8 cellular contexts compared by ENCODE assay signal in the genomic region with DNA sequence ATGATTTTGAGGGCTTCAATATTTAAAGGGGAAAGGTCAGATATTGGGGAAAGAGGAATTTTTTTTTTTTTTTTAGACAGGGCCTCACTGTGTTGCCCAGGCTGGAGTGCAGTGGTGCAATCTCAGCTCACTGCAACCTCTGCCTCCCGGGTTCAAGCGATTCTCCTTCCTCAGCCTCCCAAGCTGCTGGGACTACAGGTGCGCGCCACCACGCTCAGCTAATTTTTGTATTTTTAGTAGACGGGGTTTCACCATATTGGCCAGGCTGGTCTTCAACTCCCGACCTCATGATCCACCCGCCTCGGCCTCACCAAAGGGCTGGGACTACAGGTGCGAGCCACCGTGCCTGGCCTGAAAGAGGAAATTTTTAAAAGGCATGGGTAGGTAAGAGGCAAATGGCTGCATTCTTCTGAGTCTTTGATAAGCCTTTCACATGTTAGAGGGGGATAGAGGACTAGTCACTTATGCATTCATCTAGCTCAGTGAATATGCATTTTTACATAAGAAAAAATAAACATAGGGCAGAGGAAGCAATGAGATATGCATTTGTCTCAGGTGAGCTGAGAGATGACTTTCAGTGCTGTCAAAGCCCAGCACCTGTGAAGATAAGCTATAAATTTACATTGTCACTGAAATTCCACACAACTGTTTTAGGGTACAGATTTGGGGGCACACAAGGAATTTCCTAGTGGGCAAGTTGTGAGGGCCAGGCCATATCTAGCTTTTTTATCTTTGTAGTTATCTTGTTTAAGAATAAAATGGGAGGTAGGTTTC. TPM values are rescaled to one million over a fixed set of nuclear protein-coding genes. Genes with fewer than 3 reads are reported as not detected.
A peak's percentile ranks its signal among the peaks of the same experiment; 100 is the strongest.
DNase-seq lines count a peak whose midpoint lies in the region; ATAC-seq and TF ChIP-seq lines count a peak whose summit lies in the region.

No MANE protein-coding gene starts in this region.

- DNase-seq in GM23248 = no peak
- DNase-seq in WTC11 (ENCODE audit: low spot score) = no peak
- no peak for DNase-seq in heart right ventricle
- no peak for DNase-seq in skeletal muscle cell (ENCODE audit: low read depth)
- DNase-seq in left colon = no peak
- no peak for DNase-seq in HCEC 1CT
- no peak for DNase-seq in NCI-H2107 treated with DMSO at 0.1 percent for 48 hours (lab: John Stamatoyannopoulos, UW; ENCODE audit: unreplicated experiment)

- no peak for TF ChIP-seq CTCF in WTC11 (IDR thresholded peaks at IDR 0.05)
- no peak for TF ChIP-seq CTCF in heart right ventricle (IDR thresholded peaks at IDR 0.05)

- no peaks in the 10 kb centered on the region for H3K27me3 Mint-ChIP-seq in WTC11 (ENCODE audit: low read depth)

- H2AFZ ChIP-seq in GM23248 = peak overlapping the region; percentile 92

- WGBS in GM23248 (ENCODE audit: low coverage in 1 of 2, low lambda C conversion rate in 2 of 2, missing lambda C conversion rate in 2 of 2), 2 experiments = 97 to 98% methylated on average over 11 of the region's 11 CpGs
- WGBS in heart right ventricle, 2 donors = 94 to 98% methylated on average over 11 of the region's 11 CpGs

- H3K27me3 ChIP-seq in GM23248 (replicated peaks; ENCODE audit: insufficient read depth) = no peaks in the 10 kb centered on the region
- peaks cover 0 to 12% (median 0%) of the 10 kb centered on the region in 7 donors for H3K27me3 ChIP-seq in heart right ventricle

- ATAC-seq in WTC11 (no peak), heart right ventricle (no peak), left colon (no peak), HG03108 (IDR thresholded peaks at IDR 0.05; ENCODE audit: unreplicated experiment) (no peak)

- POLR2A ChIA-PET in WTC11 (lab: Charles Lee) = interaction anchor here (0.7 to 2.2 kb wide), 5 partner anchors 14 to 164 kb away, joined by 3 to 17 read pairs (median 6); a partner anchor contains a TSS

- H3F3A ChIP-seq in GM23248 (ENCODE audit: insufficient read depth) = no peaks in the 10 kb centered on the region

- H3K9me3 ChIP-seq in GM23248 (ENCODE audit: low read depth) (no peaks in the 10 kb centered on the region), heart right ventricle (no peaks in the 10 kb centered on the region)

- peak overlapping the region; percentile 97 for H3K27ac Mint-ChIP-seq in WTC11

- peak overlapping the region; percentile 92 for H3K4me3 Mint-ChIP-seq in WTC11

- no peaks in the 10 kb centered on the region for H3K9me2 ChIP-seq in GM23248 (ENCODE audit: insufficient read depth)

- intact Hi-C loops in heart right ventricle (cut with DNase I) (loop anchor here in 2 of 10 donors (5.0 kb wide), 1 partner anchor 71 kb away; no protein-coding TSS in a partner anchor), left colon (cut with DNase I, micrococcal nuclease) (loop anchor here in 1 of 2 donors (10.0 kb wide), 1 partner anchor 59 kb away; no protein-coding TSS in a partner anchor)

- H3K4me1 ChIP-seq in GM23248 (ENCODE audit: insufficient read depth) (peaks cover 5% of the 10 kb centered on the region; the same call in 1 of the 2 replicates), heart right ventricle (peaks cover 0 to 22% (median 17%) of the 10 kb centered on the region in 9 donors)

- peaks cover 4% of the 10 kb centered on the region for H3K9me3 Mint-ChIP-seq in WTC11

- peak overlapping the region; percentile 91 for H3K4me2 ChIP-seq in GM23248 (ENCODE audit: unreplicated experiment)

- no peaks in the 10 kb centered on the region for H3K36me3 Mint-ChIP-seq in WTC11

- H3K79me2 ChIP-seq in GM23248 (ENCODE audit: insufficient read depth) = no peaks in the 10 kb centered on the region

- peaks cover 10% of the 10 kb centered on the region for H3K4me1 Mint-ChIP-seq in WTC11

- in situ Hi-C loops in GM23248 (cut with MboI) = no loop called here

- CTCF ChIA-PET in WTC11 (lab: Charles Lee) = interaction anchor here (0.7 to 3.9 kb wide), 7 partner anchors 8 to 121 kb away, joined by 3 to 24 read pairs (median 7); no protein-coding TSS in a partner anchor

- no peaks in the 10 kb centered on the region for H4K20me1 ChIP-seq in GM23248 (ENCODE audit: insufficient read depth)

- peak overlapping the region; percentile 87 for H3K9ac ChIP-seq in GM23248

- H3K36me3 ChIP-seq in GM23248 (ENCODE audit: low read depth) = no peaks in the 10 kb centered on the region
- H3K36me3 ChIP-seq in heart right ventricle = peaks cover 0 to 5% (median 0%) of the 10 kb centered on the region in 9 donors

- H3K4me3 ChIP-seq in GM23248 (peak overlapping the region; percentile 83), heart right ventricle (peak overlapping the region; percentile 84 to 100 (median 93)), skeletal muscle cell (ENCODE audit: low read depth, low read length) (peak overlapping the region; percentile 92)

- H3K27ac ChIP-seq in GM23248 (no peak overlapping the region), heart right ventricle (peak overlapping the region in 7 of 10 donors; percentile 91 to 100 (median 96))

TF ChIP-seq in WTC11, 78 proteins besides CTCF, POLR2A, EP300 and RAD21:
- TF ChIP-seq TEAD1 (CRISPR knock-in tag; IDR thresholded peaks at IDR 0.05) (no peak), OVOL2 (CRISPR knock-in tag; IDR thresholded peaks at IDR 0.05; ENCODE audit: borderline replicate concordance) (no peak), NR1H2 (CRISPR knock-in tag; IDR thresholded peaks at IDR 0.05) (no peak), SMAD3 (CRISPR knock-in tag; IDR thresholded peaks at IDR 0.05; ENCODE audit: borderline replicate concordance) (no peak), TEAD4 (CRISPR knock-in tag; IDR thresholded peaks at IDR 0.05) (no peak), ZNF121 (CRISPR knock-in tag; IDR thresholded peaks at IDR 0.05) (no peak), GTF2I (CRISPR knock-in tag; conservative IDR thresholded peaks at IDR 0.05) (no peak), NFYB (CRISPR knock-in tag; conservative IDR thresholded peaks at IDR 0.05; ENCODE audit: low read depth) (no peak), FOXP1 (CRISPR knock-in tag; IDR thresholded peaks at IDR 0.05; ENCODE audit: borderline replicate concordance) (no peak)
- TF ChIP-seq, protein P1, sequence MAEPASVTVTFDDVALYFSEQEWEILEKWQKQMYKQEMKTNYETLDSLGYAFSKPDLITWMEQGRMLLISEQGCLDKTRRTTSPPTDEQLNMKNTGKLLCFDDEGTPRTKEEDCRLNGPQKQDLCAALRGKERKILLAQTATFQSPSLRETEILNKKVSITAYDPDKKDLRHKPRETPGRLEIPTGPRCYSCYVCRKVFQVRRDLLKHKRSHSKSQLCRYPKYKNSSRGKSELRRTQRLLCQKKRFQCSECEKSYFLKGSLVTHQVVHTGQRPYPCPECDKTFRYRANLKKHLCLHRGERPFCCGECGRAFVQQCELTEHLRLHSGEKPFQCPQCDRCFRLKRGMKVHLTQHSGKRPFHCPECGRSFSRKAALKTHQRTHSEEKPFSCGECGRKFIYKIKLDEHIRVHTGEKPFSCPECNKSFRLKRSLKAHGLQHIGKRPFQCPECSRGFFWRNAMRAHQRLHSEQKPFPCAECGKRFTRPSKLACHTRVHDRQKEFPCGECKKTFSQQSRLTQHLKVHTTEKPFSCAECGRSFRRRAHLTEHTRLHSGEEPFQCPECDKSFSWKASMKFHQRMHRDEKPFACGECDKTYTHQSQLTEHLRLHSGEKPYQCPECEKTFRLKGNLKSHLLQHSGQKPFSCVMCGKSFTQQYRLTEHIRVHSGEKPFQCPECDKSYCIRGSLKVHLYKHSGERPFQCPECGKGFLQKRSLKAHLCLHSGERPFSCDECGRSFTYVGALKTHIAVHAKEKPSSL (CRISPR knock-in tag; conservative IDR thresholded peaks at IDR 0.05) = no peak
- TF ChIP-seq, protein P2, sequence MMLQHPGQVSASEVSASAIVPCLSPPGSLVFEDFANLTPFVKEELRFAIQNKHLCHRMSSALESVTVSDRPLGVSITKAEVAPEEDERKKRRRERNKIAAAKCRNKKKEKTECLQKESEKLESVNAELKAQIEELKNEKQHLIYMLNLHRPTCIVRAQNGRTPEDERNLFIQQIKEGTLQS (CRISPR knock-in tag; conservative IDR thresholded peaks at IDR 0.05) = no peak
- TF ChIP-seq, protein P3, sequence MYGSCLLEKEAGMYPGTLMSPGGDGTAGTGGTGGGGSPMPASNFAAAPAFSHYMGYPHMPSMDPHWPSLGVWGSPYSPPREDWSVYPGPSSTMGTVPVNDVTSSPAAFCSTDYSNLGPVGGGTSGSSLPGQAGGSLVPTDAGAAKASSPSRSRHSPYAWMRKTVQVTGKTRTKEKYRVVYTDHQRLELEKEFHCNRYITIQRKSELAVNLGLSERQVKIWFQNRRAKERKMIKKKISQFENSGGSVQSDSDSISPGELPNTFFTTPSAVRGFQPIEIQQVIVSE (CRISPR knock-in tag; IDR thresholded peaks at IDR 0.05; ENCODE audit: borderline replicate concordance) = no peak
- TF ChIP-seq, protein P4, sequence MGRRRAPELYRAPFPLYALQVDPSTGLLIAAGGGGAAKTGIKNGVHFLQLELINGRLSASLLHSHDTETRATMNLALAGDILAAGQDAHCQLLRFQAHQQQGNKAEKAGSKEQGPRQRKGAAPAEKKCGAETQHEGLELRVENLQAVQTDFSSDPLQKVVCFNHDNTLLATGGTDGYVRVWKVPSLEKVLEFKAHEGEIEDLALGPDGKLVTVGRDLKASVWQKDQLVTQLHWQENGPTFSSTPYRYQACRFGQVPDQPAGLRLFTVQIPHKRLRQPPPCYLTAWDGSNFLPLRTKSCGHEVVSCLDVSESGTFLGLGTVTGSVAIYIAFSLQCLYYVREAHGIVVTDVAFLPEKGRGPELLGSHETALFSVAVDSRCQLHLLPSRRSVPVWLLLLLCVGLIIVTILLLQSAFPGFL (CRISPR knock-in tag; IDR thresholded peaks at IDR 0.05; ENCODE audit: borderline replicate concordance) = no peak

RNA-seq across cellular contexts. Expression of a gene that starts 1.1 kb away (rescaled TPM):
- total RNA-seq in GM23248 (2014; rRNA removed; shearing (Covaris generic)) = 6.1 and 6.8 TPM in 2 replicates
- polyA plus RNA-seq in GM23248 (2016; fragmentation: Nextera tagmentation; extraction: Ambion mirVana) = 2.2 and 2.6 TPM in 2 replicates
- total RNA-seq in WTC11 (2021) = 7.0 to 10.6 TPM (median 8.6 TPM) in 3 replicates
- total RNA-seq in heart right ventricle = 10 to 100 TPM in 2 of 10 donors, 1 to 10 TPM in 8; 6.5 to 12.6 (median 9.0) TPM
- 10 to 100 TPM in 1 of 2 donors, 1 to 10 TPM in 1; 6.3 to 15.4 TPM for polyA plus RNA-seq in heart right ventricle
- total RNA-seq in left colon = 10 to 100 TPM; 36.5 to 48.8 TPM

RNA-seq across cellular contexts. Expression of a gene that starts 14.4 kb away (rescaled TPM):
- 28.8 and 32.5 TPM in 2 replicates for total RNA-seq in GM23248 (2014; rRNA removed; shearing (Covaris generic))
- polyA plus RNA-seq in GM23248 (2016; fragmentation: Nextera tagmentation; extraction: Ambion mirVana) (10.8 and 13.3 TPM in 2 replicates), heart right ventricle (10 to 100 TPM in 1 of 2 donors, 1 to 10 TPM in 1; 8.0 to 10.8 TPM)
- total RNA-seq in WTC11 (2021) (46.0 to 49.4 TPM (median 46.2 TPM) in 3 replicates), heart right ventricle (10 to 100 TPM; 15.1 to 37.1 (median 20.9) TPM), left colon (1 to 10 TPM; 6.0 to 8.7 TPM)
